Comparison of ENCODE assay signal across 19 cellular contexts in the genomic region with DNA sequence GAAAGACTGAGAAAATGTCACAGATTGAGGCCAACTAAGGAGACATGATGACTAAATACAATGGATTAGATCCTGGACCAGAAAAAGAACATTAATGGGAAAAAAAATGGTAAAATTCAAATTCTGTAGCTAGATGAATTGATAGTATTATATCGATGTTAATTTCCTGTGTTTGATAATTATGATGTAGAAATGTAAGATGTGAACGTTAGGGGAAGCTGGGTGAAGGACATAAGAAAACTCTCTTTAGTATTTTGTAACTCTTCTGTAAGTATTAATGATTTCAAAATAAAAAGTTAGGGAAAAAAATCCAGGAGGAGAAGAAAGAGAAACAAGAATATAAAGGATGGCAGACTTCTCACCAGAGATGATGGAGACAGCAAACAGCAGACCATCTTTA. TPM values are rescaled to one million over a fixed set of nuclear protein-coding genes. Genes with fewer than 3 reads are reported as not detected.
A peak's percentile ranks its signal among the peaks of the same experiment; 100 is the strongest.
DNase-seq lines count a peak whose midpoint lies in the region; ATAC-seq and TF ChIP-seq lines count a peak whose summit lies in the region.
"Had no signal": no experiment of that assay in that cellular context is flagged by ENCODE, and none has a peak within 500 bp of the region (broad histone marks: within the 10 kb centered on the region; RNA-seq: fewer than 3 reads in every experiment).

No MANE protein-coding gene starts in this region.

- no peak overlapping the region for H2AK5ac ChIP-seq in mesendoderm (ENCODE audit: low read length)

- no peak for TF ChIP-seq CTCF in HEK293 (tag by site-specific recombination; IDR thresholded peaks at IDR 0.05)
- no peak for TF ChIP-seq CTCF in nephron progenitor cell (IDR thresholded peaks at IDR 0.05)

- H3K9me3 Mint-ChIP-seq in activated T-cell treated with anti-CD3 and anti-CD28 coated beads, Interleukin-2, amount 50 U/mL, for 72 hours: no peaks in the 10 kb centered on the region
- H3K9me3 Mint-ChIP-seq in nephron progenitor cell: peaks cover 10% of the 10 kb centered on the region
- H3K9me3 Mint-ChIP-seq: CD4-positive, alpha-beta T cell; CD8-positive, alpha-beta T cell had no signal

- H3K27me3 Mint-ChIP-seq in activated T-cell treated with anti-CD3 and anti-CD28 coated beads, Interleukin-2, amount 50 U/mL, for 72 hours (ENCODE audit: low read depth): peaks cover 40% of the 10 kb centered on the region
- peaks cover 67% of the 10 kb centered on the region for H3K27me3 Mint-ChIP-seq in nephron progenitor cell (ENCODE audit: low read depth, poor library complexity)

- H3K18ac ChIP-seq in mesendoderm (ENCODE audit: low read length): no peak overlapping the region

- no peaks in the 10 kb centered on the region for H3K79me2 ChIP-seq in mesendoderm (ENCODE audit: control insufficient read depth, insufficient read depth, low read length)

- H3K56ac ChIP-seq in mesendoderm (ENCODE audit: low read length): no peak overlapping the region

- H3K27ac Mint-ChIP-seq in activated T-cell treated with anti-CD3 and anti-CD28 coated beads, Interleukin-2, amount 50 U/mL, for 72 hours: peak overlapping the region; percentile 45
- no peak overlapping the region for H3K27ac Mint-ChIP-seq in nephron progenitor cell
- H3K27ac Mint-ChIP-seq: B cell; CD4-positive, alpha-beta T cell; CD8-positive, alpha-beta T cell had no signal

- H3K4ac ChIP-seq in mesendoderm (ENCODE audit: low read depth, low read length): no peak overlapping the region

- H3K36me3 ChIP-seq in HEK293 (ENCODE audit: control insufficient read depth in 2 of 2, insufficient read depth in 1 of 2, low read length in 2 of 2): no peaks in the 10 kb centered on the region
- H3K36me3 ChIP-seq in mesendoderm (ENCODE audit: control insufficient read depth, insufficient read depth, low read length): no peaks in the 10 kb centered on the region
- H3K36me3 ChIP-seq: BLaER1 treated with 17β-estradiol and CSF1 and Interleukin-3, amounts not matched to agents 10 nM and 100 nM had no signal

- H4K5ac ChIP-seq in mesendoderm (ENCODE audit: low read length): no peak overlapping the region

- no peak for DNase-seq in activated T-cell treated with anti-CD3 and anti-CD28 coated beads, Interleukin-2, amount 50 U/mL, for 72 hours
- DNase-seq in activated T-cell treated with anti-CD3 and anti-CD28 coated beads for 4 hours (no peak), mesendoderm (no peak), NCI-H1092 (lab: John Stamatoyannopoulos, UW) (no peak), nephron progenitor cell (no peak)
- DNase-seq: AML-193; Caco-2; Calu3; CD4-positive, alpha-beta T cell; CD8-positive, alpha-beta T cell; DMS79 treated with DMSO at 0.1 percent for 48 hours; GF-D8 had no signal

- no peak overlapping the region for H3K4me3 Mint-ChIP-seq in activated T-cell treated with anti-CD3 and anti-CD28 coated beads, Interleukin-2, amount 50 U/mL, for 72 hours
- H3K4me3 Mint-ChIP-seq in nephron progenitor cell: no peak overlapping the region
- H3K4me3 Mint-ChIP-seq: B cell; CD4-positive, alpha-beta T cell; CD8-positive, alpha-beta T cell had no signal

- peak overlapping the region; percentile 7 for H2BK5ac ChIP-seq in mesendoderm (ENCODE audit: low read length)

- no peak overlapping the region for H2BK15ac ChIP-seq in mesendoderm (replicated peaks; ENCODE audit: low read depth)

- 98% methylated on average over 2 of the region's 2 CpGs for WGBS in mesendoderm (ENCODE audit: extremely low coverage, insufficient coverage, low lambda C conversion rate)

- no peaks in the 10 kb centered on the region for H3K79me1 ChIP-seq in mesendoderm (ENCODE audit: low read length)

- no peak overlapping the region for H3K4me2 ChIP-seq in mesendoderm (ENCODE audit: low read length)
- H3K4me2 ChIP-seq: A549; BLaER1 treated with 17β-estradiol and CSF1 and Interleukin-3, amounts not matched to agents 10 nM and 100 nM had no signal

- POLR2A ChIA-PET in HEK293 (lab: Yijun Ruan, JAX): no interaction called here

- no peaks in the 10 kb centered on the region for H3K36me3 Mint-ChIP-seq in activated T-cell treated with anti-CD3 and anti-CD28 coated beads, Interleukin-2, amount 50 U/mL, for 72 hours (ENCODE audit: insufficient read depth in 2 of 2)
- no peaks in the 10 kb centered on the region for H3K36me3 Mint-ChIP-seq in nephron progenitor cell (ENCODE audit: low read depth)
- H3K36me3 Mint-ChIP-seq: CD8-positive, alpha-beta T cell had no signal

- CTCF ChIA-PET in HEK293 (lab: Yijun Ruan, JAX): no interaction called here

- no peak overlapping the region for H3K9ac ChIP-seq in mesendoderm (ENCODE audit: low read length)
- H3K9ac ChIP-seq: BLaER1 treated with 17β-estradiol and CSF1 and Interleukin-3, amounts not matched to agents 10 nM and 100 nM had no signal

- H3K4me3 ChIP-seq in HEK293 (ENCODE audit: low read depth, low read length): no peak overlapping the region
- H3K4me3 ChIP-seq in mesendoderm (ENCODE audit: low read length): no peak overlapping the region
- H3K4me3 ChIP-seq: A549; BLaER1 treated with 17β-estradiol and CSF1 and Interleukin-3, amounts not matched to agents 10 nM and 100 nM had no signal

- H3K27ac ChIP-seq in HEK293 (ENCODE audit: extremely low read depth, low read depth, low read length): no peak overlapping the region
- no peak overlapping the region for H3K27ac ChIP-seq in mesendoderm (ENCODE audit: low read depth, low read length)
- H3K27ac ChIP-seq: 22Rv1; A549; BLaER1 treated with 17β-estradiol and CSF1 and Interleukin-3, amounts not matched to agents 10 nM and 100 nM; C4-2B had no signal

- H4K8ac ChIP-seq in mesendoderm (ENCODE audit: low read depth, low read length): no peak overlapping the region

- peaks cover 12% of the 10 kb centered on the region for H3K4me1 Mint-ChIP-seq in activated T-cell treated with anti-CD3 and anti-CD28 coated beads, Interleukin-2, amount 50 U/mL, for 72 hours (ENCODE audit: low read depth)
- peaks cover 5% of the 10 kb centered on the region for H3K4me1 Mint-ChIP-seq in nephron progenitor cell

- H3K4me1 ChIP-seq in HEK293 (ENCODE audit: control insufficient read depth, insufficient read depth, low read length): no peaks in the 10 kb centered on the region; the same call in 1 of the 2 replicates
- H3K4me1 ChIP-seq in mesendoderm (ENCODE audit: control insufficient read depth, low read depth, low read length): peaks cover 11% of the 10 kb centered on the region

- peaks cover 4% of the 10 kb centered on the region for H3K27me3 ChIP-seq in mesendoderm (ENCODE audit: insufficient read depth, low read length, poor library complexity)

- H2BK120ac ChIP-seq in mesendoderm (ENCODE audit: low read depth, low read length): no peak overlapping the region

- no peaks in the 10 kb centered on the region for H3K9me3 ChIP-seq in HEK293 (ENCODE audit: control insufficient read depth, insufficient read depth, low read depth, low read length)
- H3K9me3 ChIP-seq: A549; BLaER1 treated with 17β-estradiol and CSF1 and Interleukin-3, amounts not matched to agents 10 nM and 100 nM; Caco-2 had no signal

- H3K23ac ChIP-seq in mesendoderm (ENCODE audit: low read length): no peak overlapping the region

- ATAC-seq in activated T-cell treated with anti-CD3 and anti-CD28 coated beads, Interleukin-2, amount 50 U/mL, for 72 hours (replicated peaks in 1 of 2): no peak
- ATAC-seq: A549; CD8-positive, alpha-beta T cell had no signal

TF ChIP-seq in HEK293, 187 proteins besides CTCF, POLR2A, EP300 and RAD21:
- TF ChIP-seq ZNF529 (tag by site-specific recombination; IDR thresholded peaks at IDR 0.05; ENCODE audit: insufficient replicate concordance) (peak; percentile 96), GLI2 (tag by site-specific recombination; IDR thresholded peaks at IDR 0.05; ENCODE audit: borderline replicate concordance, low read depth) (no peak), ZNF37A (tag by site-specific recombination; IDR thresholded peaks at IDR 0.05) (no peak), ZNF146 (tag by site-specific recombination; IDR thresholded peaks at IDR 0.05) (no peak), WT1 (tag by site-specific recombination; IDR thresholded peaks at IDR 0.05) (no peak), ZNF433 (tag by site-specific recombination; IDR thresholded peaks at IDR 0.05; ENCODE audit: low read depth) (no peak), REPIN1 (tag by site-specific recombination; IDR thresholded peaks at IDR 0.05; ENCODE audit: low read depth) (no peak)

RNA-seq across cellular contexts. Expression of gene ITGB3, which starts 2.8 kb away (rescaled TPM):
- not detected for total RNA-seq in activated T-cell treated with anti-CD3 and anti-CD28 coated beads, Interleukin-2, amount 50 U/mL, for 72 hours
- not detected for polyA plus RNA-seq in mesendoderm (2013, experiment 1 of 2)
- 0.06 TPM for polyA plus RNA-seq in mesendoderm (2013, experiment 2 of 2)
- total RNA-seq: A172; CD8-positive, alpha-beta T cell had no signal

RNA-seq across cellular contexts. Expression of gene MYL4, which starts 41.7 kb away (rescaled TPM):
- total RNA-seq in activated T-cell treated with anti-CD3 and anti-CD28 coated beads, Interleukin-2, amount 50 U/mL, for 72 hours: not detected
- 1.1 TPM for polyA plus RNA-seq in mesendoderm (2013, experiment 1 of 2)
- 1.1 TPM for polyA plus RNA-seq in mesendoderm (2013, experiment 2 of 2)
- total RNA-seq: A172; Caco-2; Calu3; CD4-positive, alpha-beta T cell; CD8-positive, alpha-beta T cell had no signal
- polyA plus RNA-seq: A549 had no signal
